ENCODE assay signal across 14 cellular contexts in genomic region chr12:27535318-27535717, GRCh38.
"Had no signal": no experiment of that assay in that cellular context is flagged by ENCODE, and none has a peak within 500 bp of the region (broad histone marks: within the 10 kb centered on the region; RNA-seq: fewer than 3 reads in every experiment).

No MANE protein-coding gene starts in this region.

- H3K9me3 Mint-ChIP-seq: activated B cell treated with CpG ODN at 0.5 μM for 24 hours; activated CD4-positive, alpha-beta T cell treated with anti-CD3 and anti-CD28 coated beads, Interleukin-2, amount 10 ng/mL, durations not matched to agents 7 days and 5 days; endodermal cell; natural killer cell treated with Interleukin-12 subunit alpha and Interleukin-12 subunit beta and Interleukin-15 and Interleukin-18, amount 100 ng/mL, for 72 hours; stimulated activated effector memory CD8-positive, alpha-beta T cell treated with anti-CD3 and anti-CD28 coated beads, Interleukin-12 subunit alpha, Interleukin-12 subunit beta, amount 100 ng/mL, for 72 hours had no signal

- H3K4me3 Mint-ChIP-seq: activated CD4-positive, alpha-beta T cell treated with anti-CD3 and anti-CD28 coated beads, Interleukin-2, amount 10 ng/mL, durations not matched to agents 7 days and 5 days; endodermal cell; stimulated activated effector memory CD8-positive, alpha-beta T cell treated with anti-CD3 and anti-CD28 coated beads, Interleukin-12 subunit alpha, Interleukin-12 subunit beta, amount 100 ng/mL, for 72 hours had no signal

- H3K27ac ChIP-seq: prostate gland, right lobe of liver, transverse colon had no signal

- H3K36me3 ChIP-seq: prostate gland, right lobe of liver, transverse colon had no signal

- H3K27me3 Mint-ChIP-seq: activated B cell treated with CpG ODN at 0.5 μM for 24 hours had no signal

- H3K27me3 ChIP-seq: ascending aorta, right lobe of liver, transverse colon had no signal

- H3K4me1 ChIP-seq: prostate gland had no signal

- H3K9me3 ChIP-seq: ascending aorta, prostate gland, right lobe of liver, transverse colon had no signal

- DNase-seq: activated B cell treated with CpG ODN at 0.5 μM for 24 hours; activated CD4-positive, alpha-beta T cell treated with anti-CD3 and anti-CD28 coated beads, Interleukin-2, amount 10 ng/mL, durations not matched to agents 7 days and 5 days; endodermal cell; erythroblast; hypothalamus; left cardiac atrium; mammary epithelial cell; nucleus accumbens; right lobe of liver; transverse colon had no signal

- H3K36me3 Mint-ChIP-seq: natural killer cell treated with Interleukin-12 subunit alpha and Interleukin-12 subunit beta and Interleukin-15 and Interleukin-18, amount 100 ng/mL, for 72 hours; stimulated activated effector memory CD8-positive, alpha-beta T cell treated with anti-CD3 and anti-CD28 coated beads, Interleukin-12 subunit alpha, Interleukin-12 subunit beta, amount 100 ng/mL, for 72 hours had no signal

- H3K4me3 ChIP-seq: ascending aorta, prostate gland, right lobe of liver, transverse colon had no signal

- ATAC-seq: left cardiac atrium, right lobe of liver had no signal

- H3K27ac Mint-ChIP-seq: endodermal cell; stimulated activated effector memory CD8-positive, alpha-beta T cell treated with anti-CD3 and anti-CD28 coated beads, Interleukin-12 subunit alpha, Interleukin-12 subunit beta, amount 100 ng/mL, for 72 hours had no signal
